8 cellular contexts compared by ENCODE assay signal in the genomic region with DNA sequence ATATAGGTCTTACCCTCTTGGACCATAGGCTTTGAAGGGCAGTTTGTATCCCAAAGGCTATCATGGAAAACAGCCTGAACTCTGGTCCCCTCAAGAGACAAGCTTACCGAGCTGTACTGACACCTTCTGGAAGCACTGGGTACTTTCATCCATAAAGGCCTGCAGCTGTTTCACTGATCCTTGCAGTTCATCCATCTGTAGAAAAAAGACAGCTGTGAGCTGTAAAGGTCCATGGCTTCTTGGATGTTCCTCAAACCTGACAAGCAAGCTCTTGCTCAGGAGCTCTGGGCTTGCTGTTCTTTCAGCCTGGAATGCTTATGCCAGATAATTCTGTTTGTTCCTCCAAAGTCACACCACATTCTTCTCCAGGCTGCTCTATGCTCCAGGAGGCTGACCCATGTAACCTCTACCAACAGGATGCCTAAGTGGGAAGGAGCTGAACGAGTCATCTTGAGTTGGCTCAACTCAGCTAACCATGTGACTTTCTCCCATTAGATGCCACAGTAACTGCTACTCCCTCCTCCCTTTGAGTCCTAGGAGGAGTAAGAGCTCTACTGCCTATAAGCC. TPM values are rescaled to one million over a fixed set of nuclear protein-coding genes. Genes with fewer than 3 reads are reported as not detected.
DNase-seq lines count a peak whose midpoint lies in the region; ATAC-seq and TF ChIP-seq lines count a peak whose summit lies in the region.

No MANE protein-coding gene starts in this region.

- H3K27ac ChIP-seq in epithelial cell of prostate (peak overlapping the region; percentile 39), aorta (ENCODE audit: low read depth in 1 of 2, low read length in 2 of 2) (no peak overlapping the region)

- no peaks in the 10 kb centered on the region for H3K4me1 ChIP-seq in BE2C
- H3K4me1 ChIP-seq in aorta (ENCODE audit: control insufficient read depth in 1 of 2, insufficient read depth in 2 of 2, low read length in 2 of 2), result no peaks in the 10 kb centered on the region

- intact Hi-C loops in aorta (cut with DNase I), result loop anchor here (2.0 to 5.0 kb wide), 4 partner anchors 86 to 197 kb away; a partner anchor contains a TSS

- ATAC-seq in aorta (ENCODE audit: low FRiP score) (peak; percentile 85), GM21526 (IDR thresholded peaks at IDR 0.05; ENCODE audit: low FRiP score, unreplicated experiment) (no peak)

- peaks cover 26% of the 10 kb centered on the region for H3K36me3 ChIP-seq in BE2C
- no peaks in the 10 kb centered on the region for H3K36me3 ChIP-seq in aorta (ENCODE audit: control insufficient read depth in 1 of 2, insufficient read depth in 2 of 2, low read length in 1 of 2)

- 2 to 3% methylated on average over 2 of the region's 2 CpGs for WGBS in aorta, 2 donors

- H3K27me3 ChIP-seq in BE2C (no peaks in the 10 kb centered on the region), aorta (ENCODE audit: control insufficient read depth in 1 of 2, insufficient read depth in 2 of 2, low read length in 1 of 2) (no peaks in the 10 kb centered on the region)

- no peaks in the 10 kb centered on the region for H3K9me3 ChIP-seq in BE2C
- no peaks in the 10 kb centered on the region for H3K9me3 ChIP-seq in aorta (ENCODE audit: control insufficient read depth, low read length)

- peak; percentile 93 for TF ChIP-seq CTCF in BE2C (IDR thresholded peaks at IDR 0.05; ENCODE audit: low read depth, low read length)

- no peak overlapping the region for H3K4me3 ChIP-seq in BE2C (ENCODE audit: low read depth, low read length)
- no peak overlapping the region for H3K4me3 ChIP-seq in aorta (ENCODE audit: low read length in 2 of 2)

- DNase-seq in BE2C (peak; percentile 66), GOT3 (lab: John Stamatoyannopoulos, UW) (peak; percentile 20), NCI-H510A treated with DMSO at 0.1 percent for 48 hours (lab: John Stamatoyannopoulos, UW) (peak; percentile 60), epithelial cell of prostate (ENCODE audit: low read depth, low spot score) (no peak), mucosa of gallbladder (ENCODE audit: low spot score) (peak; percentile 45), aorta (no peak)
- peak; percentile 33 to 37 for DNase-seq in activated CD4-positive, alpha-beta T cell treated with anti-CD3 and anti-CD28 coated beads, Interleukin-2, amount 50 U/mL, for 4 hours

RNA-seq across cellular contexts. Expression of a gene that starts 8.8 kb away (rescaled TPM):
- polyA plus RNA-seq in BE2C (2012; ENCODE audit: insufficient read depth, insufficient read length, low read depth), result 20.3 TPM
- total RNA-seq in mucosa of gallbladder, result 27.7 TPM
- 10 to 100 TPM; 35.7 to 37.6 TPM for total RNA-seq in aorta
- 10 to 100 TPM; 31.4 to 31.8 TPM for polyA plus RNA-seq in aorta

RNA-seq across cellular contexts. Expression of a gene that starts 18.8 kb away (rescaled TPM):
- polyA plus RNA-seq in BE2C (2012; ENCODE audit: insufficient read depth, insufficient read length, low read depth), result 3.9 TPM
- total RNA-seq in mucosa of gallbladder (8.7 TPM), aorta (1 to 10 TPM; 7.1 to 7.7 TPM)
- polyA plus RNA-seq in aorta, result 10 to 100 TPM in 1 of 2 donors, 1 to 10 TPM in 1; 7.1 to 10.6 TPM

Comparison
In these comparisons a context has a peak if more than half of its experiments do, and no peak if none do; other contexts are left out.
1. DNase-seq: peak in BE2C (single experiment), GOT3 (single experiment), NCI-H510A treated with DMSO at 0.1 percent for 48 hours (single experiment), activated CD4-positive, alpha-beta T cell treated with anti-CD3 and anti-CD28 coated beads, Interleukin-2, amount 50 U/mL, for 4 hours (2 of 2) and mucosa of gallbladder (single experiment); none in epithelial cell of prostate (single experiment) and aorta (0 of 2).